ENCODE assay signal across 15 cellular contexts in genomic region chr7:21086688-21087087, GRCh38.
DNase-seq lines count a peak whose midpoint lies in the region; ATAC-seq and TF ChIP-seq lines count a peak whose summit lies in the region.
"Had no signal": no experiment of that assay in that cellular context is flagged by ENCODE, and none has a peak within 500 bp of the region (broad histone marks: within the 10 kb centered on the region; RNA-seq: fewer than 3 reads in every experiment).

No MANE protein-coding gene starts in this region.

- CTCF ChIA-PET in MCF 10A (lab: Yijun Ruan, JAX) = no interaction called here

- ATAC-seq in HG02678 (IDR thresholded peaks at IDR 0.05; ENCODE audit: unreplicated experiment) (no peak), GM18520 (IDR thresholded peaks at IDR 0.05; ENCODE audit: unreplicated experiment) (no peak), Right ventricle myocardium inferior (no peak)
- ATAC-seq: stimulated activated naive CD8-positive, alpha-beta T cell treated with anti-CD3 and anti-CD28 coated beads, Interleukin-15, amount 100 ng/mL, for 72 hours had no signal

- intact Hi-C loops in MCF 10A (cut with micrococcal nuclease) (no loop called here), Right ventricle myocardium inferior (cut with DNase I) (no loop called here)

- no peak for TF ChIP-seq CTCF in LNCaP clone FGC (IDR thresholded peaks at IDR 0.05; ENCODE audit: control insufficient read depth, extremely low read depth, insufficient read depth)
- TF ChIP-seq CTCF in MCF 10A (IDR thresholded peaks at IDR 0.05; ENCODE audit: unreplicated experiment) = no peak
- no peak for TF ChIP-seq CTCF in GM13976 (IDR thresholded peaks at IDR 0.05; ENCODE audit: borderline replicate concordance, control extremely low read depth, extremely low read depth, insufficient read depth, missing control alignments)

- H3K9me3 Mint-ChIP-seq in MCF 10A (ENCODE audit: unreplicated experiment) = peaks cover 8% of the 10 kb centered on the region
- H3K9me3 Mint-ChIP-seq: activated CD4-positive, alpha-beta T cell treated with anti-CD3 and anti-CD28 coated beads, Interleukin-2, amount 10 ng/mL, durations not matched to agents 7 days and 5 days; CD4-positive, alpha-beta memory T cell; stimulated activated naive CD8-positive, alpha-beta T cell treated with anti-CD3 and anti-CD28 coated beads, Interleukin-15, amount 100 ng/mL, for 72 hours had no signal

- no peak overlapping the region for H3K4me3 ChIP-seq in LNCaP clone FGC (ENCODE audit: low read depth, low read length)
- H3K4me3 ChIP-seq: adrenal gland had no signal

- no peaks in the 10 kb centered on the region for H3K27me3 Mint-ChIP-seq in MCF 10A (ENCODE audit: insufficient read depth, unreplicated experiment)
- H3K27me3 Mint-ChIP-seq: CD4-positive, alpha-beta memory T cell; stimulated activated naive CD8-positive, alpha-beta T cell treated with anti-CD3 and anti-CD28 coated beads, Interleukin-15, amount 100 ng/mL, for 72 hours had no signal

- DNase-seq in A172 (ENCODE audit: low spot score) = peak; percentile 47
- peak; percentile 89 for DNase-seq in LNCaP clone FGC (ENCODE audit: low read depth)
- peak; percentile 31 for DNase-seq in NCI-H526 treated with DMSO at 0.1 percent for 48 hours (lab: John Stamatoyannopoulos, UW)
- DNase-seq in MCF 10A (ENCODE audit: unreplicated experiment) = peak; percentile 82
- DNase-seq in GM13976 (ENCODE audit: low spot score) = no peak
- DNase-seq in Right ventricle myocardium inferior (ENCODE audit: missing footprints) = no peak
- DNase-seq: activated CD4-positive, alpha-beta T cell treated with anti-CD3 and anti-CD28 coated beads, Interleukin-2, amount 10 ng/mL, durations not matched to agents 7 days and 5 days; adrenal gland; CD4-positive, alpha-beta memory T cell; islet precursor cell; NCI-H524 treated with DMSO at 0.1 percent for 48 hours; stimulated activated naive CD8-positive, alpha-beta T cell treated with anti-CD3 and anti-CD28 coated beads, Interleukin-15, amount 100 ng/mL, for 72 hours had no signal

- POLR2A ChIA-PET in MCF 10A (lab: Yijun Ruan, JAX) = no interaction called here

- peak overlapping the region; percentile 75 for H3K27ac Mint-ChIP-seq in MCF 10A (ENCODE audit: low read depth, unreplicated experiment)
- H3K27ac Mint-ChIP-seq: activated CD4-positive, alpha-beta T cell treated with anti-CD3 and anti-CD28 coated beads, Interleukin-2, amount 10 ng/mL, durations not matched to agents 7 days and 5 days; activated T-helper 1 cell treated with anti-CD3 and anti-CD28 coated beads, Interleukin-12 subunit alpha, Interleukin-12 subunit beta, Interleukin-2, Interleukin-4 antibody, amounts not matched to agents 30 ng/mL and 10 ng/mL and 1 ng/mL, durations not matched to agents 14 hours and 24 hours and 36 hours; CD4-positive, alpha-beta memory T cell; stimulated activated naive CD8-positive, alpha-beta T cell treated with anti-CD3 and anti-CD28 coated beads, Interleukin-15, amount 100 ng/mL, for 72 hours had no signal

- peaks cover 20% of the 10 kb centered on the region for H3K4me1 Mint-ChIP-seq in MCF 10A (ENCODE audit: insufficient read depth, unreplicated experiment)
- H3K4me1 Mint-ChIP-seq: activated CD4-positive, alpha-beta T cell treated with anti-CD3 and anti-CD28 coated beads, Interleukin-2, amount 10 ng/mL, durations not matched to agents 7 days and 5 days; CD4-positive, alpha-beta memory T cell; stimulated activated naive CD8-positive, alpha-beta T cell treated with anti-CD3 and anti-CD28 coated beads, Interleukin-15, amount 100 ng/mL, for 72 hours had no signal

- no peak overlapping the region for H3K4me3 Mint-ChIP-seq in MCF 10A (ENCODE audit: unreplicated experiment)
- H3K4me3 Mint-ChIP-seq: activated CD4-positive, alpha-beta T cell treated with anti-CD3 and anti-CD28 coated beads, Interleukin-2, amount 10 ng/mL, durations not matched to agents 7 days and 5 days; activated T-helper 1 cell treated with anti-CD3 and anti-CD28 coated beads, Interleukin-12 subunit alpha, Interleukin-12 subunit beta, Interleukin-2, Interleukin-4 antibody, amounts not matched to agents 30 ng/mL and 10 ng/mL and 1 ng/mL, durations not matched to agents 14 hours and 24 hours and 36 hours; CD4-positive, alpha-beta memory T cell; stimulated activated naive CD8-positive, alpha-beta T cell treated with anti-CD3 and anti-CD28 coated beads, Interleukin-15, amount 100 ng/mL, for 72 hours had no signal

- in situ Hi-C loops in GM13976 (cut with MboI; ENCODE audit: low sequenced_read_pairs, unreplicated experiment) = no loop called here

- BruUV-seq in MCF 10A (replicated peaks; lab: Mats Ljungman, UMichigan) = no TSS peak

- peaks cover 5% of the 10 kb centered on the region for H3K36me3 Mint-ChIP-seq in MCF 10A (ENCODE audit: insufficient read depth, unreplicated experiment)
- H3K36me3 Mint-ChIP-seq: CD4-positive, alpha-beta memory T cell had no signal

Comparison
In these comparisons a context has a peak if more than half of its experiments do, and no peak if none do; other contexts are left out.
1. DNase-seq: peak in A172 (single experiment), LNCaP clone FGC (single experiment), NCI-H526 treated with DMSO at 0.1 percent for 48 hours (single experiment) and MCF 10A (single experiment); none in GM13976 (single experiment) and Right ventricle myocardium inferior (single experiment).